ENCODE assay signal across 7 cellular contexts in the genomic region with DNA sequence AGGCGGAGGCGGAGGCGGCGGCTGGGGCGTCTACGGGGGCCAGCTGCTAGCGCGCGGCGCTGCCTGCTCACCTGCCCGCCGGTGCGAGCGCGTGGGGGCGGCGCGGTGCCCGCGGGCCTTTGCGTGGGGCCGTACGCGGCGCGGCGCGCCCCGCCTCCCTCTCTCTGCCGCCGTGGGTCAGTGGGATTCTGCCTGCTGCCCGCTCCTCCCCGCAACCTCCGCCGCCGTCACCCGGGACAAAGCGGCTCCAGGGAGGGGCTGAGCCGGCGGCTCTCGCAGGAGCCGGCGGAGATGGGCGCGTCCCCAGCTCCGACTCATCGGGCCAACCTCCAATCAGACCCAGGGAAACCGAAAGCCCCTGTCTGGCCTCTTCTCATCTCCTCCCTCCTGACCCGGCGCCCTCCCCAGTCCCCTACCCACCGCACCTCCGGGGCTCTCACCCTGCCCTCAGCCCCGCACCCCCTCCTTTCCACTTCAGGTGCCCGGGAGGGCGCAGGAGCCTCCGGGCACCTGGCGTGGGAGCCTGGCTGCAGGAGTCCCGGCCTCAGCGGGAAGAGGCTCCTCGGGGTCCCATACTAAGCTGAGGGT. TPM values are rescaled to one million over a fixed set of nuclear protein-coding genes. Genes with fewer than 3 reads are reported as not detected.
DNase-seq lines count a peak whose midpoint lies in the region; ATAC-seq and TF ChIP-seq lines count a peak whose summit lies in the region.

A gene (minus strand): TSS at position 249 of the 588 bp plus-strand sequence.

- intact Hi-C loops in heart left ventricle (cut with DNase I), result loop anchor here (2.0 to 10.0 kb wide), 12 partner anchors 16 to 404 kb away; no protein-coding TSS in a partner anchor

- 0 to 1% (median 0%) methylated on average over 12 to 60 of the region's 60 CpGs for WGBS in heart left ventricle, 4 donors

- no peaks in the 10 kb centered on the region for H3K36me3 ChIP-seq in adipocyte (ENCODE audit: control insufficient read depth, insufficient read depth, low read length, severe bottlenecking)
- H3K36me3 ChIP-seq in heart left ventricle, result no peaks in the 10 kb centered on the region

- H3K4me3 ChIP-seq in adipocyte (ENCODE audit: low read length) (peak within 1 kb of the TSS; percentile 83), heart left ventricle (peak within 1 kb of the TSS; percentile 43 to 94 (median 72))

- peak; percentile 55 for ATAC-seq in HG02623 (IDR thresholded peaks at IDR 0.05; ENCODE audit: unreplicated experiment)
- ATAC-seq in heart left ventricle, result peak; percentile 90 to 93 (median 90)
- peak; percentile 90 for ATAC-seq in omental fat pad (ENCODE audit: low FRiP score)

- no peaks in the 10 kb centered on the region for H3K9me3 ChIP-seq in adipocyte (ENCODE audit: control insufficient read depth, low read length)
- no peaks in the 10 kb centered on the region for H3K9me3 ChIP-seq in heart left ventricle

- DNase-seq in GM10248 (ENCODE audit: extremely low spot score) (peak; percentile 44), NCI-H748 (lab: John Stamatoyannopoulos, UW; ENCODE audit: unreplicated experiment) (peak; percentile 88), adipocyte (ENCODE audit: low read depth) (peak; percentile 90), heart left ventricle (peak; percentile 82 to 89 (median 86)), omental fat pad (ENCODE audit: low spot score) (no peak), T-helper 9 cell (no peak)

- H3K9ac ChIP-seq in adipocyte (ENCODE audit: low read length), result peak within 1 kb of the TSS; percentile 68

- POLR2A ChIA-PET in GM10248 (lab: Yijun Ruan, JAX), result no interaction called here

- H3K4me1 ChIP-seq in adipocyte (ENCODE audit: control insufficient read depth, insufficient read depth, low read length), result peaks cover 15% of the 10 kb centered on the region
- peaks cover 0 to 43% (median 17%) of the 10 kb centered on the region in 12 donors for H3K4me1 ChIP-seq in heart left ventricle

- peak within 1 kb of the TSS; percentile 70 to 94 (median 92) for H3K27ac ChIP-seq in heart left ventricle

- H3K27me3 ChIP-seq in adipocyte (replicated peaks; ENCODE audit: control insufficient read depth, insufficient read depth, low read length) (no peaks in the 10 kb centered on the region), heart left ventricle (peaks cover 0 to 38% (median 0%) of the 10 kb centered on the region in 9 donors)

- peak; percentile 30 to 82 for TF ChIP-seq POLR2A in heart left ventricle (IDR thresholded peaks at IDR 0.05)

- CTCF ChIA-PET in GM10248 (lab: Yijun Ruan, JAX), result interaction anchor here (1.0 to 1.4 kb wide), 3 partner anchors 14 to 271 kb away, joined by 3 to 8 read pairs (median 3); no protein-coding TSS in a partner anchor

- TF ChIP-seq CTCF in GM10248 (IDR thresholded peaks at IDR 0.05; ENCODE audit: control extremely low read depth, extremely low read depth, low read depth, missing control alignments) (no peak), heart left ventricle (IDR thresholded peaks at IDR 0.05) (no peak), omental fat pad (IDR thresholded peaks at IDR 0.05) (no peak)

RNA-seq across cellular contexts. Expression of the gene that starts here (rescaled TPM):
- total RNA-seq in heart left ventricle (100 to 1,000 TPM; 224 to 331 (median 315) TPM), omental fat pad (1 to 10 TPM; 2.5 to 7.9 (median 3.7) TPM)
- 100 to 1,000 TPM in 1 of 2 donors, 10 to 100 TPM in 1; 86.4 to 138 TPM for polyA plus RNA-seq in heart left ventricle

Comparison
In these comparisons a context has a peak if more than half of its experiments do, and no peak if none do; other contexts are left out.
1. RNA of the gene that starts here (total RNA-seq): 224 to 331 TPM in heart left ventricle; 2.5 to 7.9 TPM in omental fat pad; every median in the first group is over 10 times any median in the second.
2. DNase-seq: peak in GM10248 (single experiment), NCI-H748 (single experiment), adipocyte (single experiment) and heart left ventricle (5 of 5); none in omental fat pad (single experiment) and T-helper 9 cell (single experiment).
3. Peak in every context shown above with its lines, with median percentiles within 50 percentile points of each other: ATAC-seq.